ENCODE assay signal across 17 cellular contexts in the genomic region with DNA sequence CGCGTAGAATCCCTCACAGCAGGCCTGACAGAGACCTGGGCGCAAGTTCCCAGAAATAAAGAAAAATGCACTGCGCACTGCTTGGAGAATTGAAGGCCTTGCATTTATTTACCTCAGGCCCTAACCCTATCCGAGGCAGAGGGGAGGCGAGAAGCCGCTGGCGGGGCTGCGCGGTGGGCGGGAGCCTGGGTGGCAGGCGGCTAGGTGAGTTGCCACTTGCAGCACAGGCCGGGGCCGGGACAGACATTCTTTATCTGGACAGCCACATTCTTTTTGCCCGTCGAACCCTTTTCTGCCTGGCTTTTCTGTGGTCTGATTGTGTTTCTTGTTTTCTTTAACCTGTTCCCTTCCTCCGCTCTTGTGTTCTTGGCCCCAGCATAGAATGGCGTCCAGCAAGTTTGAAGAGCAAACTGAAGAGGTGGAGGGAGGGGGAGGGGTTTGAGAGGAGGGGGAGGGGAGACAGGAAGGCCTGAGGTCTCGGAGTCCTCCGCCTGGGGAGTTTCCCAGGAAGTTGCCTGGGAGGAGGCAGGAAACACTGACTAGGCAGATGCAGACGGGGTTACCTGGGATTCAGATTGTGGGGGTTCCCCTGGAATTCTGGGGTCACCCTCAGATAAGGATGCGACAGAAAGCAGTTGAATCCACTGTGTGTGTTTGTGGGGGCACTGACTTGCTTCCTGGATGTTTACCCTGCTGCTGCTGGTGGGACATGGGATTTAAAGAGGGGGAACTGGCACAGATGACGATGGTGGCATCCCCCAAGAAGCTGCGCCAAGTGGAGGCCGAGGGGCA. TPM values are rescaled to one million over a fixed set of nuclear protein-coding genes. Genes with fewer than 3 reads are reported as not detected.
DNase-seq lines count a peak whose midpoint lies in the region; FAIRE-seq and TF ChIP-seq lines count a peak whose summit lies in the region.
"Had no signal": no experiment of that assay in that cellular context is flagged by ENCODE, and none has a peak within 500 bp of the region (broad histone marks: within the 10 kb centered on the region; RNA-seq: fewer than 3 reads in every experiment).

No MANE protein-coding gene starts in this region.

- H3K27ac ChIP-seq in astrocyte (ENCODE audit: low read depth, low read length): no peak overlapping the region
- H3K27ac ChIP-seq in liver (ENCODE audit: low read depth in 1 of 2, low read length in 2 of 2): peak overlapping the region; percentile 93 to 99
- H3K27ac ChIP-seq in spleen: no peak overlapping the region
- H3K27ac ChIP-seq: SJSA1 had no signal

- H3K27me3 ChIP-seq in H7 (ENCODE audit: control insufficient read depth, insufficient read depth, low read length) (peaks cover 88% of the 10 kb centered on the region), astrocyte (ENCODE audit: insufficient read depth, low read length) (peaks cover 59% of the 10 kb centered on the region), liver (ENCODE audit: control insufficient read depth in 4 of 4, insufficient read depth in 4 of 4, low read length in 3 of 4) (no peaks in the 10 kb centered on the region), spleen (replicated peaks in 1 of 7) (peaks cover 5 to 100% (median 99%) of the 10 kb centered on the region in 7 donors)

- 59% methylated on average over 25 of the region's 25 CpGs for WGBS in liver
- 18 to 32% (median 22%) methylated on average over 23 to 25 of the region's 25 CpGs for WGBS in spleen, 5 donors

- peak; percentile 89 for DNase-seq in H7
- DNase-seq in astrocyte (ENCODE audit: low read depth): no peak
- peak; percentile 55 for DNase-seq in spleen
- DNase-seq in NCI-H2196 treated with DMSO at 0.1 percent for 48 hours (lab: John Stamatoyannopoulos, UW; ENCODE audit: unreplicated experiment): no peak
- DNase-seq in AG08395 (ENCODE audit: low spot score): no peak
- no peak for DNase-seq in NOMO-1 treated with dmso at 0.1 percent for 144 hours (lab: John Stamatoyannopoulos, UW; ENCODE audit: unreplicated experiment)
- DNase-seq: body of pancreas; CD4-positive, CD25-positive, alpha-beta regulatory T cell; effector CD4-positive, alpha-beta T cell; immature natural killer cell; NCI-H1105; NCI-H226 had no signal

- H3K27ac Mint-ChIP-seq in astrocyte (ENCODE audit: unreplicated experiment): no peak overlapping the region
- H3K27ac Mint-ChIP-seq: CD4-positive, CD25-positive, alpha-beta regulatory T cell; immature natural killer cell had no signal

- TF ChIP-seq CTCF in astrocyte (IDR thresholded peaks at IDR 0.05; ENCODE audit: insufficient read depth, low read depth, low read length): no peak
- TF ChIP-seq CTCF in liver (IDR thresholded peaks at IDR 0.05; ENCODE audit: low read depth, low read length, missing input control): no peak
- TF ChIP-seq CTCF in spleen (IDR thresholded peaks at IDR 0.05 in 8 of 11, conservative IDR thresholded peaks at IDR 0.05 in 3 of 11): no peak

- H3K79me2 ChIP-seq in astrocyte (ENCODE audit: insufficient read depth, low read length): no peaks in the 10 kb centered on the region

- intact Hi-C loops in spleen (cut with DNase I; ENCODE audit: low total_unique reads): no loop called here

- H3K4me2 ChIP-seq in astrocyte (ENCODE audit: low read length): no peak overlapping the region

- no peaks in the 10 kb centered on the region for H3K36me3 Mint-ChIP-seq in astrocyte (ENCODE audit: low read depth, unreplicated experiment)
- H3K36me3 Mint-ChIP-seq: CD4-positive, CD25-positive, alpha-beta regulatory T cell; immature natural killer cell had no signal

- H3K4me1 Mint-ChIP-seq in astrocyte (ENCODE audit: low read depth, unreplicated experiment): peaks cover 11% of the 10 kb centered on the region

- peaks cover 11% of the 10 kb centered on the region for H4K20me1 ChIP-seq in astrocyte (ENCODE audit: insufficient read depth, low read length)

- no peaks in the 10 kb centered on the region for H3K36me3 ChIP-seq in H7 (replicated peaks; ENCODE audit: control insufficient read depth, insufficient read depth, low read length)
- no peaks in the 10 kb centered on the region for H3K36me3 ChIP-seq in astrocyte (ENCODE audit: insufficient read depth, low read length)
- H3K36me3 ChIP-seq in liver (ENCODE audit: control insufficient read depth in 4 of 4, insufficient read depth in 3 of 4, low read depth in 1 of 4, low read length in 3 of 4): peaks cover 0 to 6% (median 2%) of the 10 kb centered on the region in 4 donors
- no peaks in the 10 kb centered on the region for H3K36me3 ChIP-seq in spleen
- H3K36me3 ChIP-seq: SJSA1 had no signal

- FAIRE-seq in astrocyte (lab: Jason Lieb, UNC): no peak
- FAIRE-seq: HTR-8/SVneo, TTC549 had no signal

- TF ChIP-seq POLR2A in spleen (IDR thresholded peaks at IDR 0.05): no peak

- no peak for TF ChIP-seq RAD21 in liver (IDR thresholded peaks at IDR 0.05)

- H3K9ac ChIP-seq in astrocyte (ENCODE audit: low read length) (no peak overlapping the region), liver (ENCODE audit: low read depth in 1 of 2, low read length in 2 of 2) (no peak overlapping the region)

- H3K9me3 ChIP-seq in astrocyte (ENCODE audit: insufficient read depth, low read depth, low read length) (no peaks in the 10 kb centered on the region), liver (ENCODE audit: control insufficient read depth in 4 of 4, low read length in 3 of 4) (no peaks in the 10 kb centered on the region), spleen (peaks cover 0 to 4% (median 0%) of the 10 kb centered on the region in 8 donors)
- H3K9me3 ChIP-seq: body of pancreas, SJSA1 had no signal

- H3K4me1 ChIP-seq in astrocyte (ENCODE audit: insufficient read depth, low read length): peaks cover 27% of the 10 kb centered on the region
- H3K4me1 ChIP-seq in liver (ENCODE audit: control insufficient read depth in 4 of 4, insufficient read depth in 4 of 4, low read length in 3 of 4): peaks cover 10 to 71% (median 26%) of the 10 kb centered on the region in 4 donors
- peaks cover 34 to 98% (median 74%) of the 10 kb centered on the region in 6 donors for H3K4me1 ChIP-seq in spleen

- peaks cover 44% of the 10 kb centered on the region for H3K27me3 Mint-ChIP-seq in astrocyte (ENCODE audit: low read depth, unreplicated experiment)

- peak overlapping the region; percentile 4; the same call in 1 of the 2 replicates for H3K4me3 ChIP-seq in H7 (ENCODE audit: insufficient read depth, low read depth, low read length)
- H3K4me3 ChIP-seq in astrocyte (ENCODE audit: insufficient read depth, low read depth, low read length): no peak overlapping the region
- H3K4me3 ChIP-seq in liver (ENCODE audit: low read depth in 1 of 3, low read length in 3 of 3): peak overlapping the region in 2 of 3 donors; percentile 22 to 81
- H3K4me3 ChIP-seq in spleen: no peak overlapping the region
- H3K4me3 ChIP-seq: body of pancreas, SJSA1 had no signal

- peak overlapping the region; percentile 66 for H3K4me3 Mint-ChIP-seq in astrocyte (ENCODE audit: unreplicated experiment)

- H2AFZ ChIP-seq in astrocyte (ENCODE audit: low read depth, low read length): no peak overlapping the region

- H3K9me3 Mint-ChIP-seq in astrocyte (ENCODE audit: unreplicated experiment): peaks cover 3% of the 10 kb centered on the region
- H3K9me3 Mint-ChIP-seq: immature natural killer cell had no signal

TF ChIP-seq in liver, 16 proteins besides CTCF, POLR2A, EP300 and RAD21:
- TF ChIP-seq FOXA2 (IDR thresholded peaks at IDR 0.05): no peak
- no peak for TF ChIP-seq RXRA (IDR thresholded peaks at IDR 0.05)
- TF ChIP-seq, protein P1, sequence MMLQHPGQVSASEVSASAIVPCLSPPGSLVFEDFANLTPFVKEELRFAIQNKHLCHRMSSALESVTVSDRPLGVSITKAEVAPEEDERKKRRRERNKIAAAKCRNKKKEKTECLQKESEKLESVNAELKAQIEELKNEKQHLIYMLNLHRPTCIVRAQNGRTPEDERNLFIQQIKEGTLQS (IDR thresholded peaks at IDR 0.05): no peak
- TF ChIP-seq SP1 (IDR thresholded peaks at IDR 0.05): no peak
- TF ChIP-seq, protein P2, sequence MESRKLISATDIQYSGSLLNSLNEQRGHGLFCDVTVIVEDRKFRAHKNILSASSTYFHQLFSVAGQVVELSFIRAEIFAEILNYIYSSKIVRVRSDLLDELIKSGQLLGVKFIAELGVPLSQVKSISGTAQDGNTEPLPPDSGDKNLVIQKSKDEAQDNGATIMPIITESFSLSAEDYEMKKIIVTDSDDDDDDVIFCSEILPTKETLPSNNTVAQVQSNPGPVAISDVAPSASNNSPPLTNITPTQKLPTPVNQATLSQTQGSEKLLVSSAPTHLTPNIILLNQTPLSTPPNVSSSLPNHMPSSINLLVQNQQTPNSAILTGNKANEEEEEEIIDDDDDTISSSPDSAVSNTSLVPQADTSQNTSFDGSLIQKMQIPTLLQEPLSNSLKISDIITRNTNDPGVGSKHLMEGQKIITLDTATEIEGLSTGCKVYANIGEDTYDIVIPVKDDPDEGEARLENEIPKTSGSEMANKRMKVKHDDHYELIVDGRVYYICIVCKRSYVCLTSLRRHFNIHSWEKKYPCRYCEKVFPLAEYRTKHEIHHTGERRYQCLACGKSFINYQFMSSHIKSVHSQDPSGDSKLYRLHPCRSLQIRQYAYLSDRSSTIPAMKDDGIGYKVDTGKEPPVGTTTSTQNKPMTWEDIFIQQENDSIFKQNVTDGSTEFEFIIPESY (IDR thresholded peaks at IDR 0.05): no peak
- no peak for TF ChIP-seq JUND (IDR thresholded peaks at IDR 0.05)
- TF ChIP-seq, protein P3, sequence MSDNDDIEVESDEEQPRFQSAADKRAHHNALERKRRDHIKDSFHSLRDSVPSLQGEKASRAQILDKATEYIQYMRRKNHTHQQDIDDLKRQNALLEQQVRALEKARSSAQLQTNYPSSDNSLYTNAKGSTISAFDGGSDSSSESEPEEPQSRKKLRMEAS (IDR thresholded peaks at IDR 0.05): no peak

RNA-seq across cellular contexts. Expression of a gene that starts 5.1 kb away (rescaled TPM):
- total RNA-seq in H7 (2014; rRNA removed; shearing (Covaris generic)): 1.5 and 4.6 TPM in 2 replicates
- total RNA-seq in astrocyte (0.16 and 0.79 TPM in 2 replicates), liver (10 to 100 TPM in 1 of 2 donors, 1 to 10 TPM in 1; 6.1 to 10.0 TPM), spleen (not detected)
- polyA plus RNA-seq in liver (1 to 10 TPM; 3.9 to 4.3 TPM), spleen (not detected)
- total RNA-seq: activated CD8-positive, alpha-beta memory T cell treated with anti-CD3 and anti-CD28 coated beads for 36 hours; CD4-positive, CD25-positive, alpha-beta regulatory T cell; SJSA1 had no signal
- polyA plus RNA-seq: immature natural killer cell had no signal

Comparison
In these comparisons a context has a peak if more than half of its experiments do, and no peak if none do; other contexts are left out.
1. DNase-seq: peak in H7 (single experiment) and spleen (single experiment); none in astrocyte (single experiment), NCI-H2196 treated with DMSO at 0.1 percent for 48 hours (single experiment), AG08395 (single experiment) and NOMO-1 treated with dmso at 0.1 percent for 144 hours (single experiment).
2. H3K4me3 ChIP-seq: peak in H7 (single experiment) and liver (2 of 3); none in astrocyte (single experiment) and spleen (0 of 8).
3. H3K27ac ChIP-seq: peak in liver (2 of 2); none in astrocyte (single experiment) and spleen (0 of 8).